In genomic region chr9:76138360-76138759, GRCh38 we compare ENCODE assay signal across 22 cellular contexts.
"Had no signal": no experiment of that assay in that cellular context is flagged by ENCODE, and none has a peak within 500 bp of the region (broad histone marks: within the 10 kb centered on the region; RNA-seq: fewer than 3 reads in every experiment).

No MANE protein-coding gene starts in this region.

- H3K27ac ChIP-seq: HL-60, SJSA1, SK-N-MC had no signal

- DNase-seq: Karpas-422, KG1, MG63, NCI-H1092, NCI-H1105 treated with DMSO at 0.1 percent for 48 hours, NCI-H1436, NCI-H187, NCI-H2029, NCI-H2081 treated with DMSO at 0.1 percent for 48 hours, NCI-H2171, NCI-H226, NCI-H446, NCI-H510A, NCI-H524 treated with DMSO at 0.1 percent for 48 hours, NCI-H69, NCI-H774, Right ventricle myocardium superior, RPMI8226, SIG-M5 had no signal

- H3K27me3 ChIP-seq: MG63, SJSA1 had no signal

- H3K9me3 ChIP-seq: MG63, SJSA1 had no signal

- H3K36me3 ChIP-seq: MG63, SJSA1 had no signal

- H3K4me3 ChIP-seq: MG63, SJSA1, SK-N-MC had no signal
